ENCODE assay signal across 17 cellular contexts in genomic region chr6:133173276-133173675, GRCh38.
A peak's percentile ranks its signal among the peaks of the same experiment; 100 is the strongest.
DNase-seq lines count a peak whose midpoint lies in the region; ATAC-seq and TF ChIP-seq lines count a peak whose summit lies in the region.
"Had no signal": no experiment of that assay in that cellular context is flagged by ENCODE, and none has a peak within 500 bp of the region (broad histone marks: within the 10 kb centered on the region; RNA-seq: fewer than 3 reads in every experiment).

No MANE protein-coding gene starts in this region.

- H3K4me1 Mint-ChIP-seq in stimulated activated naive CD8-positive, alpha-beta T cell treated with anti-CD3 and anti-CD28 coated beads, Interleukin-15, amount 100 ng/mL, for 72 hours = no peaks in the 10 kb centered on the region
- no peaks in the 10 kb centered on the region for H3K4me1 Mint-ChIP-seq in stimulated activated effector memory CD8-positive, alpha-beta T cell treated with anti-CD3 and anti-CD28 coated beads, Interleukin-12 subunit alpha, Interleukin-12 subunit beta, amount 100 ng/mL, for 72 hours
- H3K4me1 Mint-ChIP-seq: CD4-positive, alpha-beta memory T cell had no signal

- H3K9me3 Mint-ChIP-seq in stimulated activated naive CD8-positive, alpha-beta T cell treated with anti-CD3 and anti-CD28 coated beads, Interleukin-15, amount 100 ng/mL, for 72 hours = no peaks in the 10 kb centered on the region
- H3K9me3 Mint-ChIP-seq in stimulated activated effector memory CD8-positive, alpha-beta T cell treated with anti-CD3 and anti-CD28 coated beads, Interleukin-12 subunit alpha, Interleukin-12 subunit beta, amount 100 ng/mL, for 72 hours = no peaks in the 10 kb centered on the region

- intact Hi-C loops in heart right ventricle (cut with DNase I) (loop anchor here in 2 of 10 donors (10.0 kb wide), 1 partner anchor 208 kb away; no protein-coding TSS in a partner anchor), left ventricle myocardium superior (cut with micrococcal nuclease) (no loop called here)

- no peaks in the 10 kb centered on the region for H3K36me3 ChIP-seq in heart right ventricle

- TF ChIP-seq CTCF in heart right ventricle (IDR thresholded peaks at IDR 0.05) = no peak

- DNase-seq in stimulated activated naive CD8-positive, alpha-beta T cell treated with anti-CD3 and anti-CD28 coated beads, Interleukin-15, amount 100 ng/mL, for 72 hours = no peak
- DNase-seq in stimulated activated naive CD8-positive, alpha-beta T cell treated with anti-CD3 and anti-CD28 coated beads, Interleukin-15, Interleukin-2, amounts not matched to agents 100 U/mL and 50 U/mL, for 24 hours = no peak
- DNase-seq in heart right ventricle (no peak), left ventricle myocardium superior (peak; percentile 37), midbrain (lab: John Stamatoyannopoulos, UW) (no peak)
- DNase-seq in stimulated activated effector memory CD8-positive, alpha-beta T cell treated with anti-CD3 and anti-CD28 coated beads, Interleukin-12 subunit alpha, Interleukin-12 subunit beta, amount 100 ng/mL, for 72 hours (ENCODE audit: low spot score in 2 of 2) = no peak
- DNase-seq: C1 segment of cervical spinal cord; Calu3; CD4-positive, alpha-beta memory T cell; COR-L47; DMS79 treated with DMSO at 0.1 percent for 48 hours; GF-D8; GM23248; H7; HCEC 1CT had no signal

- H3K4me1 ChIP-seq in heart right ventricle = no peaks in the 10 kb centered on the region

- no peak overlapping the region for H3K4me3 ChIP-seq in heart right ventricle
- H3K4me3 ChIP-seq: GM23248 had no signal

- no peaks in the 10 kb centered on the region for H3K27me3 Mint-ChIP-seq in stimulated activated naive CD8-positive, alpha-beta T cell treated with anti-CD3 and anti-CD28 coated beads, Interleukin-15, amount 100 ng/mL, for 72 hours
- H3K27me3 Mint-ChIP-seq: CD4-positive, alpha-beta memory T cell had no signal

- no peaks in the 10 kb centered on the region for H3K36me3 Mint-ChIP-seq in stimulated activated effector memory CD8-positive, alpha-beta T cell treated with anti-CD3 and anti-CD28 coated beads, Interleukin-12 subunit alpha, Interleukin-12 subunit beta, amount 100 ng/mL, for 72 hours
- H3K36me3 Mint-ChIP-seq: CD4-positive, alpha-beta memory T cell had no signal

- H3K4me3 Mint-ChIP-seq in stimulated activated naive CD8-positive, alpha-beta T cell treated with anti-CD3 and anti-CD28 coated beads, Interleukin-15, amount 100 ng/mL, for 72 hours = no peak overlapping the region
- H3K4me3 Mint-ChIP-seq in stimulated activated effector memory CD8-positive, alpha-beta T cell treated with anti-CD3 and anti-CD28 coated beads, Interleukin-12 subunit alpha, Interleukin-12 subunit beta, amount 100 ng/mL, for 72 hours = no peak overlapping the region
- H3K4me3 Mint-ChIP-seq: CD4-positive, alpha-beta memory T cell had no signal

- 62 to 63% methylated on average over 4 of the region's 4 CpGs for WGBS in heart right ventricle, 2 donors

- ATAC-seq in stimulated activated naive CD8-positive, alpha-beta T cell treated with anti-CD3 and anti-CD28 coated beads, Interleukin-15, amount 100 ng/mL, for 72 hours = peak; percentile 35
- ATAC-seq in stimulated activated naive CD8-positive, alpha-beta T cell treated with anti-CD3 and anti-CD28 coated beads, Interleukin-15, Interleukin-2, amounts not matched to agents 100 U/mL and 50 U/mL, for 24 hours = no peak
- ATAC-seq in heart right ventricle (peak in 6 of 8 donors; percentile 19 to 73 (median 54)), left ventricle myocardium superior (peak; percentile 93), HG03354 (IDR thresholded peaks at IDR 0.05; ENCODE audit: poor library complexity, severe bottlenecking, unreplicated experiment) (no peak), HG02840 (IDR thresholded peaks at IDR 0.05; ENCODE audit: low FRiP score, unreplicated experiment) (no peak)
- ATAC-seq in stimulated activated effector memory CD8-positive, alpha-beta T cell treated with anti-CD3 and anti-CD28 coated beads, Interleukin-12 subunit alpha, Interleukin-12 subunit beta, amount 100 ng/mL, for 72 hours = peak; percentile 39

- no peak overlapping the region for H3K27ac ChIP-seq in heart right ventricle
- H3K27ac ChIP-seq: GM23248 had no signal

- H3K27me3 ChIP-seq in heart right ventricle = no peaks in the 10 kb centered on the region

- no peak overlapping the region for H3K27ac Mint-ChIP-seq in stimulated activated naive CD8-positive, alpha-beta T cell treated with anti-CD3 and anti-CD28 coated beads, Interleukin-15, amount 100 ng/mL, for 72 hours
- no peak overlapping the region for H3K27ac Mint-ChIP-seq in stimulated activated effector memory CD8-positive, alpha-beta T cell treated with anti-CD3 and anti-CD28 coated beads, Interleukin-12 subunit alpha, Interleukin-12 subunit beta, amount 100 ng/mL, for 72 hours
- H3K27ac Mint-ChIP-seq: CD4-positive, alpha-beta memory T cell had no signal

- H3K9me3 ChIP-seq in heart right ventricle = peaks cover 0 to 19% (median 0%) of the 10 kb centered on the region in 11 donors

Comparison
In these comparisons a context has a peak if more than half of its experiments do, and no peak if none do; other contexts are left out.
1. ATAC-seq: peak in stimulated activated naive CD8-positive, alpha-beta T cell treated with anti-CD3 and anti-CD28 coated beads, Interleukin-15, amount 100 ng/mL, for 72 hours (single experiment), heart right ventricle (6 of 8), left ventricle myocardium superior (single experiment) and stimulated activated effector memory CD8-positive, alpha-beta T cell treated with anti-CD3 and anti-CD28 coated beads, Interleukin-12 subunit alpha, Interleukin-12 subunit beta, amount 100 ng/mL, for 72 hours (single experiment); none in stimulated activated naive CD8-positive, alpha-beta T cell treated with anti-CD3 and anti-CD28 coated beads, Interleukin-15, Interleukin-2, amounts not matched to agents 100 U/mL and 50 U/mL, for 24 hours (single experiment), HG03354 (single experiment) and HG02840 (single experiment).